Comparison of ENCODE assay signal across 8 cellular contexts in the genomic region with DNA sequence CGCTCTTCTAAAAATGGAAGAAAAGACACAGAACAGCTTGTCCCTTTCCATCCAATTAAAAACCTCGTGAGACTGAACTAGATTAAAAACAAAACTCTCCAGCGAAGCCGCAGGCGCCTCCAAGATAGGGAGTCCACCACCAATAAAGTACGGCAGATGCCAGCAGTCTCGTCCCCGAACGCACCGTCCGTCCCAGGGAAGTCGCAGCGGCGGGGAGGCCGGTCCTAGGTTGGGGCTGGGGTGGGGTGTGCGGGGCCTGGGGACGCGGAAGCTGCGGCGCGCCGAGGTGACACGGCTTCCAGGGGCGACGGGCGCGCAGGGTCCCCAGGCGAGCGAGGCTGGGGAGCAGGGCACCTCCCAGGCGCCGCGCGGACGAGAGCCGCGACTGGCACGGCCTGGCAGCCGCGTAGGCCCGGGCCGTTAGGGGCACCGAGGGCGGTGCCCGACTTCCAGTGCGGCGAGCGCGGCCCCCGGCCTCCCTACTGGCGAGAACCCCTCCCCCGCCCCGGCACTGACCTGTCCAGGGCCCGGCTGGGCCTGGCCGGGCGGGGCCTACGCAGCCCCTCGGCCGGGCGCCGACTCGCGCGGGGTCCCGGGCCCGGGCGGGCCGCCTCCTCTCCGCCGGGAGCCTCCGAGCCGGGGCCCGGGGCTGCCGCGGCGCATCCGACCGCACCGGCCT. TPM values are rescaled to one million over a fixed set of nuclear protein-coding genes. Genes with fewer than 3 reads are reported as not detected.
DNase-seq lines count a peak whose midpoint lies in the region; ATAC-seq, FAIRE-seq and TF ChIP-seq lines count a peak whose summit lies in the region.

No MANE protein-coding gene starts in this region.

- H3K4me2 ChIP-seq in MM.1S (ENCODE audit: low read depth, low read length), result peak overlapping the region; percentile 79

- peak; percentile 50 for DNase-seq in GM12891 (ENCODE audit: insufficient read length, low spot score)
- peak; percentile 49 for DNase-seq in H54 (ENCODE audit: insufficient read length, low spot score)
- peak; percentile 41 for DNase-seq in MM.1S
- DNase-seq in activated CD8-positive, alpha-beta memory T cell treated with anti-CD3 and anti-CD28 coated beads for 48 hours (ENCODE audit: low read depth in 2 of 3, low spot score in 2 of 3), result peak; percentile 10 to 29 (median 27)
- DNase-seq in epidermal melanocyte (ENCODE audit: insufficient read length, low spot score), result peak; percentile 47
- peak; percentile 36 for DNase-seq in natural killer cell
- no peak for DNase-seq in mucosa of gallbladder (ENCODE audit: low spot score)

- H3K36me3 Mint-ChIP-seq in natural killer cell, result no peaks in the 10 kb centered on the region

- H3K4me3 Mint-ChIP-seq in natural killer cell, result peak overlapping the region; percentile 78

- TF ChIP-seq CTCF in MM.1S (IDR thresholded peaks at IDR 0.05; ENCODE audit: low read length) (no peak), natural killer cell (IDR thresholded peaks at IDR 0.05) (no peak)

- H3K4me1 Mint-ChIP-seq in natural killer cell, result peaks cover 34 to 36% of the 10 kb centered on the region in 2 donors

- H3K79me2 ChIP-seq in MM.1S (ENCODE audit: low read length), result peaks cover 38% of the 10 kb centered on the region

- H3K27me3 Mint-ChIP-seq in natural killer cell (ENCODE audit: low read depth in 2 of 2), result peaks cover 0 to 2% of the 10 kb centered on the region in 2 donors

- FAIRE-seq in GM12891 (lab: Jason Lieb, UNC), result peak; percentile 80
- FAIRE-seq in H54 (lab: Jason Lieb, UNC), result no peak

- ATAC-seq in natural killer cell, result peak; percentile 35 to 42 (median 37)

- H3K9me3 ChIP-seq in MM.1S (replicated peaks; ENCODE audit: insufficient read depth, low read length) (no peaks in the 10 kb centered on the region), subcutaneous abdominal adipose tissue (ENCODE audit: control insufficient read depth in 5 of 5, low read length in 5 of 5) (no peaks in the 10 kb centered on the region)

- H3K36me3 ChIP-seq in MM.1S (replicated peaks; ENCODE audit: insufficient read depth, low read length), result no peaks in the 10 kb centered on the region
- peaks cover 0 to 5% (median 2%) of the 10 kb centered on the region in 5 donors for H3K36me3 ChIP-seq in subcutaneous abdominal adipose tissue (ENCODE audit: control insufficient read depth in 5 of 5, insufficient read depth in 5 of 5, low read length in 5 of 5)

- H3K9ac ChIP-seq in MM.1S (ENCODE audit: low read length) (peak overlapping the region; percentile 49; the same call in 1 of the 2 replicates), subcutaneous abdominal adipose tissue (ENCODE audit: low read length in 5 of 5) (peak overlapping the region; percentile 76 to 88 (median 83))

- no peaks in the 10 kb centered on the region for H3F3A ChIP-seq in MM.1S (ENCODE audit: insufficient read depth, low read length)

- peaks cover 4% of the 10 kb centered on the region; the same call in 1 of the 2 replicates for H3K27me3 ChIP-seq in MM.1S (replicated peaks; ENCODE audit: insufficient read depth, low read length)
- H3K27me3 ChIP-seq in subcutaneous abdominal adipose tissue (ENCODE audit: control insufficient read depth in 5 of 5, insufficient read depth in 4 of 5, low read length in 5 of 5), result no peaks in the 10 kb centered on the region

- intact Hi-C loops in natural killer cell (cut with micrococcal nuclease), result no loop called here

- TF ChIP-seq POLR2A in GM12891 (IDR thresholded peaks at IDR 0.05; ENCODE audit: low read depth, low read length) (no peak), H54 (IDR thresholded peaks at IDR 0.05; ENCODE audit: low read depth, low read length) (0 out of 2 replicates have a peak, but pooled peaks have one; percentile 21)

- H3K27ac ChIP-seq in MM.1S (ENCODE audit: low read length) (0 out of 2 replicates have a peak overlapping the region, but pooled peaks have one; percentile 0), subcutaneous abdominal adipose tissue (ENCODE audit: low read depth, low read length) (peak overlapping the region; percentile 87)

- no peaks in the 10 kb centered on the region for H3K9me2 ChIP-seq in MM.1S (replicated peaks; ENCODE audit: insufficient read depth, low read length)

- H3K4me3 ChIP-seq in MM.1S (ENCODE audit: low read length) (peak overlapping the region; percentile 64), subcutaneous abdominal adipose tissue (ENCODE audit: low read depth in 1 of 5, low read length in 5 of 5) (peak overlapping the region; percentile 80 to 94 (median 85))

- no peaks in the 10 kb centered on the region for H4K20me1 ChIP-seq in MM.1S (ENCODE audit: insufficient read depth, low read length)

- H3K27ac Mint-ChIP-seq in natural killer cell, result peak overlapping the region; percentile 61 to 66

- peaks cover 24% of the 10 kb centered on the region for H3K4me1 ChIP-seq in MM.1S (ENCODE audit: low read length)
- peaks cover 9 to 59% (median 47%) of the 10 kb centered on the region in 5 donors for H3K4me1 ChIP-seq in subcutaneous abdominal adipose tissue (ENCODE audit: control insufficient read depth in 5 of 5, insufficient read depth in 5 of 5, low read length in 5 of 5)

- peak overlapping the region; percentile 14; the same call in 1 of the 2 replicates for H2AFZ ChIP-seq in MM.1S (ENCODE audit: low read length)

- no peaks in the 10 kb centered on the region for H3K9me3 Mint-ChIP-seq in natural killer cell

TF ChIP-seq in GM12891, 5 proteins besides CTCF, POLR2A, EP300 and RAD21:
- no peak for TF ChIP-seq PAX5 (IDR thresholded peaks at IDR 0.05; ENCODE audit: insufficient read depth, low read length, severe bottlenecking)
- no peak for TF ChIP-seq POU2F2 (IDR thresholded peaks at IDR 0.05; ENCODE audit: low read depth, low read length)
- TF ChIP-seq POLR2AphosphoS5 (IDR thresholded peaks at IDR 0.05; ENCODE audit: low read depth, low read length), result no peak
- TF ChIP-seq TAF1 (IDR thresholded peaks at IDR 0.05; ENCODE audit: low read depth, low read length), result no peak

RNA-seq across cellular contexts. Expression of gene A3GALT2, which starts 28.3 kb away (rescaled TPM):
- not detected for polyA plus RNA-seq in GM12891 (2012; ENCODE audit: low read depth, missing spikeins)
- not detected for total RNA-seq in natural killer cell
- total RNA-seq in mucosa of gallbladder, result not detected
